Comparison of ENCODE assay signal across 12 cellular contexts in genomic region chr13:90800082-90800746, GRCh38.
A peak's percentile ranks its signal among the peaks of the same experiment; 100 is the strongest.
DNase-seq lines count a peak whose midpoint lies in the region; ATAC-seq and TF ChIP-seq lines count a peak whose summit lies in the region.
"Had no signal": no experiment of that assay in that cellular context is flagged by ENCODE, and none has a peak within 500 bp of the region (broad histone marks: within the 10 kb centered on the region; RNA-seq: fewer than 3 reads in every experiment).

No MANE protein-coding gene starts in this region.

- no peaks in the 10 kb centered on the region for H3K4me1 ChIP-seq in gastroesophageal sphincter

- no peaks in the 10 kb centered on the region for H3K9me3 ChIP-seq in gastroesophageal sphincter

- DNase-seq in Ammon's horn (ENCODE audit: low spot score) = peak; percentile 77
- DNase-seq in NOMO-1 (lab: John Stamatoyannopoulos, UW; ENCODE audit: unreplicated experiment in 2 of 2) = peak; percentile 18 to 40
- peak; percentile 3 to 91 for DNase-seq in cardiac fibroblast (ENCODE audit: low read depth in 2 of 2)
- peak; percentile 46 for DNase-seq in myocyte (ENCODE audit: low read depth)
- no peak for DNase-seq in GM03348 (ENCODE audit: low spot score)
- no peak for DNase-seq in D341Med (ENCODE audit: low spot score)
- DNase-seq: natural killer cell; NCI-H526 treated with DMSO at 0.1 percent for 48 hours; stimulated activated naive CD4-positive, alpha-beta T cell; T-helper 2 cell had no signal

- TF ChIP-seq POLR2A in gastroesophageal sphincter (IDR thresholded peaks at IDR 0.05) = no peak

- ATAC-seq in gastroesophageal sphincter (no peak), HG03520 (IDR thresholded peaks at IDR 0.05; ENCODE audit: unreplicated experiment) (no peak)
- ATAC-seq: natural killer cell had no signal

- H3K4me3 ChIP-seq in cardiac fibroblast (replicated peaks in 1 of 2; ENCODE audit: low read depth in 2 of 2, low read length in 2 of 2) = no peak overlapping the region
- H3K4me3 ChIP-seq in gastroesophageal sphincter = no peak overlapping the region

- WGBS in gastroesophageal sphincter (ENCODE audit: low coverage in 1 of 2), 2 donors = 36 to 38% methylated on average over 3 of the region's 3 CpGs

- no peak for TF ChIP-seq EP300 in gastroesophageal sphincter (IDR thresholded peaks at IDR 0.05)

- no peaks in the 10 kb centered on the region for H3K36me3 ChIP-seq in gastroesophageal sphincter

- TF ChIP-seq CTCF in cardiac fibroblast (IDR thresholded peaks at IDR 0.05; ENCODE audit: low read depth, low read length) (no peak), gastroesophageal sphincter (IDR thresholded peaks at IDR 0.05) (no peak)

- H3K27me3 ChIP-seq in gastroesophageal sphincter = no peaks in the 10 kb centered on the region

- no peak overlapping the region for H3K27ac ChIP-seq in gastroesophageal sphincter

Comparison
In these comparisons a context has a peak if more than half of its experiments do, and no peak if none do; other contexts are left out.
1. DNase-seq: peak in Ammon's horn (single experiment), NOMO-1 (2 of 2), cardiac fibroblast (2 of 2) and myocyte (single experiment); none in GM03348 (single experiment) and D341Med (single experiment).